ENCODE assay signal across 19 cellular contexts in the genomic region with DNA sequence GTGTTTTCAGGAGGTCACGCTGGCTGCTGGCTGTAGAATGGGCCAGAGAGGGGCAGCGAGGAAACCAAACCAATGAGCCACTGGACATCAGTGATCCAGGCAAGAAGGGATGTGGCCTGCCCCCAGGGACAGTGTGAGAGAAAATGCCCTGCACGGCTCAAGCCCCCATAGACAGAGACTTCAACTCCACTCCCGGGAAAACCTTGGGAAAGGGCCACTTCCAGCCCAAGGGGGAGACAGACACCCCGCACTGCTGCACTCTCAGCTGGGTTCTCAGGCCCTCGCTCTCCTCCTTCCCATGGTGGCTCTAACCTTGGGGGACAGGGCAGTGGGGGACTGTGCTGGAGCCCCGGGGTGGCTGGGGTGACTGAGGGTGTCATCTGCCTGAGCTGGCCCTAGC.
DNase-seq lines count a peak whose midpoint lies in the region; ATAC-seq and TF ChIP-seq lines count a peak whose summit lies in the region.
"Had no signal": no experiment of that assay in that cellular context is flagged by ENCODE, and none has a peak within 500 bp of the region (broad histone marks: within the 10 kb centered on the region; RNA-seq: fewer than 3 reads in every experiment).

No MANE protein-coding gene starts in this region.

- no peak for ATAC-seq in HG02763 (IDR thresholded peaks at IDR 0.05; ENCODE audit: unreplicated experiment)
- ATAC-seq: A549, GM12878 had no signal

- TF ChIP-seq CTCF in MCF 10A (IDR thresholded peaks at IDR 0.05; ENCODE audit: unreplicated experiment) = no peak
- no peak for TF ChIP-seq CTCF in breast epithelium (IDR thresholded peaks at IDR 0.05)
- no peak for TF ChIP-seq CTCF in nephron progenitor cell (IDR thresholded peaks at IDR 0.05)
- no peak for TF ChIP-seq CTCF in vagina (IDR thresholded peaks at IDR 0.05)

- DNase-seq in MCF 10A (ENCODE audit: unreplicated experiment) (no peak), breast epithelium (ENCODE audit: low spot score in 2 of 2) (no peak), nephron progenitor cell (no peak), posterior vena cava (ENCODE audit: low spot score) (peak; percentile 63), vagina (ENCODE audit: extremely low spot score in 2 of 2) (no peak), NCI-H748 treated with DMSO at 0.1 percent for 48 hours (lab: John Stamatoyannopoulos, UW) (no peak), hypothalamus (lab: John Stamatoyannopoulos, UW) (no peak)
- DNase-seq: CD4-positive, alpha-beta memory T cell; DMS153; DMS79 treated with DMSO at 0.1 percent for 48 hours; EL had no signal

- H3K27me3 Mint-ChIP-seq in MCF 10A (ENCODE audit: insufficient read depth, unreplicated experiment) (no peaks in the 10 kb centered on the region), nephron progenitor cell (ENCODE audit: low read depth, poor library complexity) (peaks cover 4% of the 10 kb centered on the region)
- H3K27me3 Mint-ChIP-seq: CD4-positive, alpha-beta memory T cell had no signal

- H3K36me3 Mint-ChIP-seq in MCF 10A (ENCODE audit: insufficient read depth, unreplicated experiment) (peaks cover 7% of the 10 kb centered on the region), nephron progenitor cell (ENCODE audit: low read depth) (no peaks in the 10 kb centered on the region)
- H3K36me3 Mint-ChIP-seq: CD14-positive monocyte; CD4-positive, alpha-beta memory T cell had no signal

- no peak overlapping the region for H3K4me3 ChIP-seq in breast epithelium
- no peak overlapping the region for H3K4me3 ChIP-seq in vagina
- H3K4me3 ChIP-seq: A549, BLaER1, GM12878, HAP-1 had no signal

- POLR2A ChIA-PET in MCF 10A (lab: Yijun Ruan, JAX) = interaction anchor here (0.6 to 1.9 kb wide), 2 partner anchors 102 to 482 kb away, joined by 3 to 5 read pairs; a partner anchor contains a TSS

- H3K27ac Mint-ChIP-seq in MCF 10A (ENCODE audit: low read depth, unreplicated experiment) (peak overlapping the region; percentile 70), nephron progenitor cell (peak overlapping the region; percentile 19)

- H3K9me3 ChIP-seq in breast epithelium = no peaks in the 10 kb centered on the region
- no peaks in the 10 kb centered on the region for H3K9me3 ChIP-seq in vagina
- H3K9me3 ChIP-seq: A549, BLaER1, HAP-1 had no signal

- H3K4me1 Mint-ChIP-seq in MCF 10A (ENCODE audit: insufficient read depth, unreplicated experiment) (peaks cover 20% of the 10 kb centered on the region), nephron progenitor cell (peaks cover 40% of the 10 kb centered on the region)

- H3K36me3 ChIP-seq in breast epithelium (no peaks in the 10 kb centered on the region), vagina (no peaks in the 10 kb centered on the region)
- H3K36me3 ChIP-seq: BLaER1, HAP-1 had no signal

- TF ChIP-seq POLR2A in breast epithelium (IDR thresholded peaks at IDR 0.05) = no peak
- TF ChIP-seq POLR2A in vagina (IDR thresholded peaks at IDR 0.05) = no peak

- H3K4me1 ChIP-seq in breast epithelium (peaks cover 0 to 2% of the 10 kb centered on the region in 2 donors), vagina (peaks cover 27% of the 10 kb centered on the region)

- intact Hi-C loops in MCF 10A (cut with micrococcal nuclease) = loop anchor here (10.0 kb wide), 1 partner anchor 729 kb away; no protein-coding TSS in a partner anchor
- intact Hi-C loops in breast epithelium (cut with DNase I; ENCODE audit: low total_unique reads) = loop anchor here (10.0 kb wide), 1 partner anchor 329 kb away; a partner anchor contains a TSS
- intact Hi-C loops in posterior vena cava (cut with DNase I) = no loop called here
- intact Hi-C loops in vagina (cut with DNase I) = loop anchor here (10.0 kb wide), 2 partner anchors 329 to 659 kb away; a partner anchor contains a TSS

- H3K9me3 Mint-ChIP-seq in MCF 10A (ENCODE audit: unreplicated experiment) (no peaks in the 10 kb centered on the region), nephron progenitor cell (peaks cover 5% of the 10 kb centered on the region)
- H3K9me3 Mint-ChIP-seq: CD14-positive monocyte; CD4-positive, alpha-beta memory T cell had no signal

- no TSS peak for BruUV-seq in MCF 10A (replicated peaks; lab: Mats Ljungman, UMichigan)

- no peak overlapping the region for H3K27ac ChIP-seq in breast epithelium
- H3K27ac ChIP-seq in vagina = peak overlapping the region; percentile 71
- H3K27ac ChIP-seq: 22Rv1, A549, BLaER1, HL-60 had no signal

- H3K27me3 ChIP-seq in breast epithelium (no peaks in the 10 kb centered on the region), vagina (no peaks in the 10 kb centered on the region)
- H3K27me3 ChIP-seq: BLaER1 had no signal

- H3K4me3 Mint-ChIP-seq in MCF 10A (ENCODE audit: unreplicated experiment) (no peak overlapping the region), nephron progenitor cell (no peak overlapping the region)
- H3K4me3 Mint-ChIP-seq: CD4-positive, alpha-beta memory T cell had no signal

- CTCF ChIA-PET in MCF 10A (lab: Yijun Ruan, JAX) = interaction anchor here (0.6 to 6.1 kb wide), 2 partner anchors 22 to 327 kb away, joined by 4 to 97 read pairs; no protein-coding TSS in a partner anchor

Comparison
In these comparisons a context has a peak if more than half of its experiments do, and no peak if none do; other contexts are left out.
1. intact Hi-C loops: an anchor here in MCF 10A (10.0 kb wide), breast epithelium (10.0 kb wide) and vagina (10.0 kb wide); none called in posterior vena cava.